In genomic region chr13:48050550-48050949, GRCh38 we compare ENCODE assay signal across 1 cellular context.
A peak's percentile ranks its signal among the peaks of the same experiment; 100 is the strongest.
TF ChIP-seq lines count a peak whose summit lies in the region.

No MANE protein-coding gene starts in this region.

TF ChIP-seq in HepG2, 621 proteins besides CTCF, POLR2A, EP300 and RAD21:
- TF ChIP-seq ZSCAN25 (CRISPR knock-in tag; IDR thresholded peaks at IDR 0.05) (no peak), SNRNP70 (IDR thresholded peaks at IDR 0.05; ENCODE audit: low read depth, low read length) (no peak), RBM22 (optimal IDR thresholded peaks at IDR 0.05; ENCODE audit: low read length) (peak; percentile 37), ATF2 (CRISPR knock-in tag; IDR thresholded peaks at IDR 0.05) (no peak), HOXA7 (CRISPR knock-in tag; IDR thresholded peaks at IDR 0.05) (no peak), ZNF446 (CRISPR knock-in tag; IDR thresholded peaks at IDR 0.05) (no peak)
